ENCODE assay signal across 8 cellular contexts in genomic region chr1:160428655-160429054, GRCh38. TPM values are rescaled to one million over a fixed set of nuclear protein-coding genes. Genes with fewer than 3 reads are reported as not detected.
DNase-seq lines count a peak whose midpoint lies in the region; ATAC-seq, FAIRE-seq and TF ChIP-seq lines count a peak whose summit lies in the region.

No MANE protein-coding gene starts in this region.

- peak; percentile 65 to 72 for TF ChIP-seq CTCF in brain (conservative IDR thresholded peaks at IDR 0.05)

- peaks cover 11% of the 10 kb centered on the region for H3K4me1 Mint-ChIP-seq in brain
- peaks cover 46 to 72% of the 10 kb centered on the region in 2 donors for H3K4me1 Mint-ChIP-seq in stimulated activated naive B cell treated with anti-CD40 and anti-IgM and Interleukin-4, amounts not matched to agents 10 μg/mL and 1 μg/mL and 100 μg/mL, for 72 hours

- DNase-seq in NCI-H1417 (lab: John Stamatoyannopoulos, UW) (peak in 2 of 3 experiments; percentile 11 to 39), NCI-H1417 treated with DMSO at 0.1 percent for 48 hours (lab: John Stamatoyannopoulos, UW) (no peak), SHP77 treated with DMSO at 0.1 percent for 48 hours (lab: John Stamatoyannopoulos, UW) (peak; percentile 20)
- DNase-seq in stimulated activated naive B cell treated with anti-CD40 and anti-IgM and Interleukin-4, amounts not matched to agents 10 μg/mL and 1 μg/mL and 100 μg/mL, for 72 hours: no peak

- H3K27ac Mint-ChIP-seq in brain: peak overlapping the region in 4 of 5 experiments; percentile 42 to 87 (median 50)
- peak overlapping the region; percentile 98 for H3K27ac Mint-ChIP-seq in stimulated activated naive B cell treated with anti-CD40 and anti-IgM and Interleukin-4, amounts not matched to agents 10 μg/mL and 1 μg/mL and 100 μg/mL, for 72 hours

- H3K27me3 Mint-ChIP-seq in brain: no peaks in the 10 kb centered on the region
- no peaks in the 10 kb centered on the region for H3K27me3 Mint-ChIP-seq in stimulated activated naive B cell treated with anti-CD40 and anti-IgM and Interleukin-4, amounts not matched to agents 10 μg/mL and 1 μg/mL and 100 μg/mL, for 72 hours

- no peaks in the 10 kb centered on the region for H3K9me3 Mint-ChIP-seq in brain
- H3K9me3 Mint-ChIP-seq in stimulated activated naive B cell treated with anti-CD40 and anti-IgM and Interleukin-4, amounts not matched to agents 10 μg/mL and 1 μg/mL and 100 μg/mL, for 72 hours: no peaks in the 10 kb centered on the region

- ATAC-seq in HG03108 (IDR thresholded peaks at IDR 0.05; ENCODE audit: unreplicated experiment): peak; percentile 21
- peak; percentile 30 to 35 for ATAC-seq in stimulated activated naive B cell treated with anti-CD40 and anti-IgM and Interleukin-4, amounts not matched to agents 10 μg/mL and 1 μg/mL and 100 μg/mL, for 72 hours (replicated peaks)
- no peak for ATAC-seq in HG03025 (IDR thresholded peaks at IDR 0.05; ENCODE audit: low FRiP score, unreplicated experiment)

- H3K4me3 Mint-ChIP-seq in brain: no peak overlapping the region
- peak overlapping the region in 1 of 2 donors; percentile 22 for H3K4me3 Mint-ChIP-seq in stimulated activated naive B cell treated with anti-CD40 and anti-IgM and Interleukin-4, amounts not matched to agents 10 μg/mL and 1 μg/mL and 100 μg/mL, for 72 hours

- FAIRE-seq in islet of Langerhans (lab: Jason Lieb, UNC): peak; percentile 77

- peaks cover 29% of the 10 kb centered on the region for H3K36me3 Mint-ChIP-seq in brain
- H3K36me3 Mint-ChIP-seq in stimulated activated naive B cell treated with anti-CD40 and anti-IgM and Interleukin-4, amounts not matched to agents 10 μg/mL and 1 μg/mL and 100 μg/mL, for 72 hours: peaks cover 4 to 13% of the 10 kb centered on the region in 2 donors

RNA-seq across cellular contexts. Expression of gene VANGL2, which starts 28.3 kb away (rescaled TPM):
- 45.5 TPM for polyA plus RNA-seq in brain (ENCODE audit: insufficient read depth, low read depth, low replicate concordance)

Comparison
In these comparisons a context has a peak if more than half of its experiments do, and no peak if none do; other contexts are left out.
1. DNase-seq: peak in NCI-H1417 (2 of 3) and SHP77 treated with DMSO at 0.1 percent for 48 hours (single experiment); none in NCI-H1417 treated with DMSO at 0.1 percent for 48 hours (single experiment) and stimulated activated naive B cell treated with anti-CD40 and anti-IgM and Interleukin-4, amounts not matched to agents 10 μg/mL and 1 μg/mL and 100 μg/mL, for 72 hours (single experiment).